Comparison of ENCODE assay signal across 14 cellular contexts in genomic region chr10:80539421-80539999, GRCh38.
DNase-seq lines count a peak whose midpoint lies in the region; ATAC-seq lines count a peak whose summit lies in the region.
"Had no signal": no experiment of that assay in that cellular context is flagged by ENCODE, and none has a peak within 500 bp of the region (broad histone marks: within the 10 kb centered on the region; RNA-seq: fewer than 3 reads in every experiment).

No MANE protein-coding gene starts in this region.

- H3K36me3 ChIP-seq in BLaER1 treated with 17β-estradiol and CSF1 and Interleukin-3, amounts not matched to agents 10 nM and 100 nM = peaks cover 0 to 20% (median 5%) of the 10 kb centered on the region in 11 experiments; a peak in 10 of 22 replicates

- H3K9ac ChIP-seq in BLaER1 treated with 17β-estradiol and CSF1 and Interleukin-3, amounts not matched to agents 10 nM and 100 nM = peak overlapping the region in 8 of 11 experiments; percentile 88 to 92 (median 92); a peak in 17 of 22 replicates

- peak; percentile 30 for ATAC-seq in GM18867 (IDR thresholded peaks at IDR 0.05; ENCODE audit: unreplicated experiment)
- ATAC-seq in HG02642 (IDR thresholded peaks at IDR 0.05; ENCODE audit: poor library complexity, unreplicated experiment) = no peak
- ATAC-seq in GM18511 (IDR thresholded peaks at IDR 0.05; ENCODE audit: unreplicated experiment) = no peak
- ATAC-seq in GM21367 (IDR thresholded peaks at IDR 0.05; ENCODE audit: unreplicated experiment) = no peak

- H3K27me3 ChIP-seq in BLaER1 treated with 17β-estradiol and CSF1 and Interleukin-3, amounts not matched to agents 10 nM and 100 nM = peaks cover 0 to 23% (median 0%) of the 10 kb centered on the region in 11 experiments; a peak in 3 of 22 replicates

- H3K4me2 ChIP-seq in BLaER1 treated with 17β-estradiol and CSF1 and Interleukin-3, amounts not matched to agents 10 nM and 100 nM = peak overlapping the region; percentile 94 to 100 (median 98)

- peaks cover 0 to 20% (median 12%) of the 10 kb centered on the region in 11 experiments; a peak in 16 of 22 replicates for H3K9me3 ChIP-seq in BLaER1 treated with 17β-estradiol and CSF1 and Interleukin-3, amounts not matched to agents 10 nM and 100 nM (replicated peaks in 1 of 11)

- peak overlapping the region in 10 of 11 experiments; percentile 64 to 97 (median 94); a peak in 18 of 22 replicates for H3K27ac ChIP-seq in BLaER1 treated with 17β-estradiol and CSF1 and Interleukin-3, amounts not matched to agents 10 nM and 100 nM
- H3K27ac ChIP-seq: C4-2B had no signal

- H3K4me1 ChIP-seq in BLaER1 treated with 17β-estradiol and CSF1 and Interleukin-3, amounts not matched to agents 10 nM and 100 nM = peaks cover 70 to 87% (median 80%) of the 10 kb centered on the region in 10 experiments

- H4K20me1 ChIP-seq in BLaER1 treated with 17β-estradiol and CSF1 and Interleukin-3, amounts not matched to agents 10 nM and 100 nM = no peaks in the 10 kb centered on the region

- DNase-seq in NCI-H1694 (lab: John Stamatoyannopoulos, UW) (peak; percentile 27), islet precursor cell (peak; percentile 44)
- DNase-seq in activated naive CD4-positive, alpha-beta T cell (lab: John Stamatoyannopoulos, UW) = no peak
- DNase-seq: activated CD4-positive, alpha-beta memory T cell treated with anti-CD3 and anti-CD28 coated beads, Interleukin-2, amount 10 ng/mL, durations not matched to agents 7 days and 5 days; activated naive CD4-positive, alpha-beta T cell treated with anti-CD3 and anti-CD28 coated beads for 36 hours; NCI-H1092 treated with DMSO at 0.1 percent for 48 hours; stimulated activated CD4-positive, alpha-beta T cell treated with anti-CD3 and anti-CD28 coated beads, Interleukin-2, amount 100 ng/mL, for 24 hours; T-helper 9 cell had no signal

- peak overlapping the region in 7 of 10 experiments; percentile 54 to 83 (median 70); a peak in 14 of 20 replicates for H3K4me3 ChIP-seq in BLaER1 treated with 17β-estradiol and CSF1 and Interleukin-3, amounts not matched to agents 10 nM and 100 nM

Comparison
In these comparisons a context has a peak if more than half of its experiments do, and no peak if none do; other contexts are left out.
1. DNase-seq: peak in NCI-H1694 (single experiment) and islet precursor cell (single experiment); none in activated naive CD4-positive, alpha-beta T cell (0 of 4).